Comparison of ENCODE assay signal across 19 cellular contexts in the genomic region with DNA sequence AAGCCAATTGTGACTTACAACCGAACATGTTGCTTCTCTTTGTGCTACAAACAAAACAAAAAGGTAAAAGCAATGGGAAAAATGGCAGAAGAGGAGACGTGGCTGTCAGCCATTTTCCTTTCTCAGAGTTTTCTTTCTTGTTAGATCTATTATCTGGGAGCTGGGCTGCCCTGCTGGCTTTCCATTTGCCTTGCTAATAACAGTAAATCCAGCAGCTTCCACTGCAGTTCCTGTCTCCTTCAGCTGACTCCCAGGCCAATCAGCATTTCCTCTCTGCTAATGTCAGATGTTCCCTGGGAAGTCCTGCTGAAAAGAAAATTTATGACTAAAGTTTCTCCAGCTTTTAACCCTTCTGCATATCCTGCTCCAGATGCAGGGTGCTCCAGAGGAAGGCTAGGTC.
DNase-seq lines count a peak whose midpoint lies in the region; ATAC-seq and TF ChIP-seq lines count a peak whose summit lies in the region.
"Had no signal": no experiment of that assay in that cellular context is flagged by ENCODE, and none has a peak within 500 bp of the region (broad histone marks: within the 10 kb centered on the region; RNA-seq: fewer than 3 reads in every experiment).

No MANE protein-coding gene starts in this region.

- CTCF ChIA-PET in A673 (lab: Charles Lee): no interaction called here
- CTCF ChIA-PET in CD8-positive, alpha-beta T cell (lab: Charles Lee): interaction anchor here (1.3 kb wide), 1 partner anchor 705 kb away, joined by 3 read pairs; no protein-coding TSS in a partner anchor

- H3K9me3 Mint-ChIP-seq in CD8-positive, alpha-beta T cell: no peaks in the 10 kb centered on the region
- H3K9me3 Mint-ChIP-seq: activated naive CD8-positive, alpha-beta T cell treated with anti-CD3 and anti-CD28 coated beads for 36 hours; T-cell had no signal

- TF ChIP-seq CTCF in A673 (conservative IDR thresholded peaks at IDR 0.05; ENCODE audit: low read depth, low read length): no peak
- no peak for TF ChIP-seq CTCF in CD8-positive, alpha-beta T cell (IDR thresholded peaks at IDR 0.05)

- H3K27me3 Mint-ChIP-seq in CD8-positive, alpha-beta T cell (ENCODE audit: low read depth): no peaks in the 10 kb centered on the region
- H3K27me3 Mint-ChIP-seq: activated naive CD8-positive, alpha-beta T cell treated with anti-CD3 and anti-CD28 coated beads for 36 hours; stimulated activated naive B cell treated with anti-CD40 and anti-IgM and Interleukin-4, amounts not matched to agents 10 μg/mL and 1 μg/mL and 100 μg/mL, for 72 hours; T-cell had no signal

- DNase-seq in A673 (ENCODE audit: low spot score) (peak; percentile 67), lung microvascular endothelial cell (ENCODE audit: low read depth in 2 of 2) (peak; percentile 68 to 83), SKM-1 (lab: John Stamatoyannopoulos, UW; ENCODE audit: unreplicated experiment) (no peak)
- no peak for DNase-seq in CD8-positive, alpha-beta T cell
- DNase-seq: activated CD4-positive, CD25-positive, alpha-beta regulatory T cell; activated naive CD8-positive, alpha-beta T cell treated with anti-CD3 and anti-CD28 coated beads for 36 hours; colonic mucosa; NCI-H1417 treated with DMSO at 0.1 percent for 48 hours; sigmoid colon; stimulated activated naive B cell treated with anti-CD40 and anti-IgM and Interleukin-4, amounts not matched to agents 10 μg/mL and 1 μg/mL and 100 μg/mL, for 72 hours; T-cell had no signal

- intact Hi-C loops in A673 (cut with micrococcal nuclease; ENCODE audit: unreplicated experiment): no loop called here
- intact Hi-C loops in CD8-positive, alpha-beta T cell (cut with DNase I, micrococcal nuclease): no loop called here

- no peak overlapping the region for H3K27ac Mint-ChIP-seq in CD8-positive, alpha-beta T cell
- H3K27ac Mint-ChIP-seq: activated naive CD8-positive, alpha-beta T cell treated with anti-CD3 and anti-CD28 coated beads for 36 hours; stimulated activated naive B cell treated with anti-CD40 and anti-IgM and Interleukin-4, amounts not matched to agents 10 μg/mL and 1 μg/mL and 100 μg/mL, for 72 hours had no signal

- no peaks in the 10 kb centered on the region for H3K36me3 ChIP-seq in A673 (ENCODE audit: insufficient read depth, low read length, poor library complexity, severe bottlenecking)
- 0 out of 2 replicates have a peak, but pooled peaks cover 4% of the 10 kb centered on the region for H3K36me3 ChIP-seq in HUES6 (ENCODE audit: control insufficient read depth, insufficient read depth, low read length)
- H3K36me3 ChIP-seq in ectodermal cell (ENCODE audit: control insufficient read depth, insufficient read depth, low read length): no peaks in the 10 kb centered on the region
- H3K36me3 ChIP-seq in CD8-positive, alpha-beta T cell (ENCODE audit: insufficient read depth, low read length): no peaks in the 10 kb centered on the region
- H3K36me3 ChIP-seq: colonic mucosa, sigmoid colon had no signal

- H3K9me3 ChIP-seq in A673 (ENCODE audit: low read depth, low read length, poor library complexity, severe bottlenecking) (no peaks in the 10 kb centered on the region), HUES6 (ENCODE audit: control insufficient read depth, insufficient read depth, low read depth, low read length) (no peaks in the 10 kb centered on the region), ectodermal cell (ENCODE audit: control insufficient read depth, low read length) (no peaks in the 10 kb centered on the region)
- H3K9me3 ChIP-seq in CD8-positive, alpha-beta T cell (ENCODE audit: low read length): no peaks in the 10 kb centered on the region
- H3K9me3 ChIP-seq: colonic mucosa, esophagus muscularis mucosa, neutrophil, sigmoid colon had no signal

- peaks cover 17% of the 10 kb centered on the region for H3K36me3 Mint-ChIP-seq in CD8-positive, alpha-beta T cell

- peaks cover 35% of the 10 kb centered on the region for H3K4me1 Mint-ChIP-seq in CD8-positive, alpha-beta T cell (ENCODE audit: low read depth)

- ATAC-seq in CD8-positive, alpha-beta T cell: no peak
- ATAC-seq in HG03442 (IDR thresholded peaks at IDR 0.05; ENCODE audit: unreplicated experiment) (no peak), HG03196 (IDR thresholded peaks at IDR 0.05; ENCODE audit: unreplicated experiment) (no peak)
- ATAC-seq: stimulated activated naive B cell treated with anti-CD40 and anti-IgM and Interleukin-4, amounts not matched to agents 10 μg/mL and 1 μg/mL and 100 μg/mL, for 72 hours; T-cell had no signal

- peaks cover 46% of the 10 kb centered on the region for H3K4me1 ChIP-seq in A673 (ENCODE audit: insufficient read depth, low read length, poor library complexity, severe bottlenecking)
- peaks cover 26% of the 10 kb centered on the region for H3K4me1 ChIP-seq in HUES6 (ENCODE audit: control insufficient read depth, insufficient read depth, low read length)
- H3K4me1 ChIP-seq in ectodermal cell (ENCODE audit: control insufficient read depth, insufficient read depth, low read length): peaks cover 7% of the 10 kb centered on the region
- peaks cover 24% of the 10 kb centered on the region for H3K4me1 ChIP-seq in CD8-positive, alpha-beta T cell (ENCODE audit: insufficient read depth, low read length)
- H3K4me1 ChIP-seq: colonic mucosa had no signal

- H3K4me3 Mint-ChIP-seq in CD8-positive, alpha-beta T cell: no peak overlapping the region
- H3K4me3 Mint-ChIP-seq: activated naive CD8-positive, alpha-beta T cell treated with anti-CD3 and anti-CD28 coated beads for 36 hours; stimulated activated naive B cell treated with anti-CD40 and anti-IgM and Interleukin-4, amounts not matched to agents 10 μg/mL and 1 μg/mL and 100 μg/mL, for 72 hours; T-cell had no signal

- BruUV-seq in A673 (replicated peaks; lab: Mats Ljungman, UMichigan): no TSS peak

- POLR2A ChIA-PET in A673 (lab: Charles Lee; ENCODE audit: low non-redundant PET): no interaction called here
- POLR2A ChIA-PET in CD8-positive, alpha-beta T cell (lab: Charles Lee): no interaction called here

- H3K27ac ChIP-seq in A673 (ENCODE audit: low read depth, low read length, poor library complexity, severe bottlenecking) (no peak overlapping the region), HUES6 (ENCODE audit: low read depth, low read length) (peak overlapping the region; percentile 90), ectodermal cell (ENCODE audit: insufficient read depth, low read depth, low read length, poor library complexity, severe bottlenecking) (peak overlapping the region; percentile 8)
- no peak overlapping the region for H3K27ac ChIP-seq in CD8-positive, alpha-beta T cell (ENCODE audit: low read depth, low read length)
- H3K27ac ChIP-seq: colonic mucosa, esophagus muscularis mucosa, hepatocyte, neutrophil had no signal

- no peaks in the 10 kb centered on the region for H3K27me3 ChIP-seq in A673 (replicated peaks; ENCODE audit: insufficient read depth, low read depth, low read length, poor library complexity)
- no peaks in the 10 kb centered on the region for H3K27me3 ChIP-seq in HUES6 (ENCODE audit: control insufficient read depth, insufficient read depth, low read length)
- H3K27me3 ChIP-seq in ectodermal cell (ENCODE audit: control insufficient read depth, insufficient read depth, low read length, poor library complexity, severe bottlenecking): peaks cover 21% of the 10 kb centered on the region
- no peaks in the 10 kb centered on the region for H3K27me3 ChIP-seq in CD8-positive, alpha-beta T cell (ENCODE audit: insufficient read depth, low read length)
- H3K27me3 ChIP-seq: colonic mucosa, esophagus muscularis mucosa, hepatocyte, neutrophil, sigmoid colon had no signal

- WGBS in ectodermal cell, 2 experiments: 16 to 25% methylated on average over 2 of the region's 2 CpGs

- no peak overlapping the region for H3K4me3 ChIP-seq in A673 (ENCODE audit: low read depth, low read length, poor library complexity, severe bottlenecking)
- H3K4me3 ChIP-seq in HUES6 (ENCODE audit: low read depth, low read length): 0 out of 2 replicates have a peak overlapping the region, but pooled peaks have one; percentile 3
- H3K4me3 ChIP-seq in ectodermal cell (ENCODE audit: insufficient read depth, low read depth, low read length): no peak overlapping the region
- no peak overlapping the region for H3K4me3 ChIP-seq in CD8-positive, alpha-beta T cell (ENCODE audit: low read depth, low read length)
- H3K4me3 ChIP-seq: colonic mucosa, esophagus muscularis mucosa, hepatocyte, lung, sigmoid colon had no signal

- H3K9ac ChIP-seq in HUES6 (ENCODE audit: low read length): no peak overlapping the region

Comparison
In these comparisons a context has a peak if more than half of its experiments do, and no peak if none do; other contexts are left out.
1. DNase-seq: peak in A673 (single experiment) and lung microvascular endothelial cell (2 of 2); none in CD8-positive, alpha-beta T cell (0 of 7) and SKM-1 (single experiment).
2. H3K27ac ChIP-seq: peak in HUES6 (single experiment) and ectodermal cell (single experiment); none in A673 (single experiment) and CD8-positive, alpha-beta T cell (single experiment).